22 cellular contexts compared by ENCODE assay signal in the genomic region with DNA sequence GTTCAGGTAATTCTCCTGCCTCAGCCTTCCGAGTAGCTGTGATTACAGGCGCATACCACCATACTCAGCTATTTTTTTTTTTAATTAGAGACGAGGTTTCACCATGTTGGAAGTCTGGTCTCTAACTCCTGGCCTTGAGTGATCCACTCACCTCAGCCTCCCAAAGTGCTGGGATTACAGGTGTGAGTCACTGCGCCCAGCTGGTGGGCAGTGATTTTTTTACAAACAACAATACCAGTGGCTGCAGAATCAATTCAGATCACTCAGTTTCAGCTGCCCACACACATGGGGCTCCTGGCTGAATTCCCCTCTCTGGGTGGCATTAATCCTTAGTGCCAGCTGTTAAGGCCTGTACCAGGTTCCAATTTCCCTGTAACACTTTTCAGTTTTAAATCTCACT.
"Had no signal": no experiment of that assay in that cellular context is flagged by ENCODE, and none has a peak within 500 bp of the region (broad histone marks: within the 10 kb centered on the region; RNA-seq: fewer than 3 reads in every experiment).

No MANE protein-coding gene starts in this region.

- H2AFZ ChIP-seq: hepatocyte, neural progenitor cell had no signal

- H3K4me1 ChIP-seq: colonic mucosa, neural progenitor cell, pancreas, testis, tibial nerve had no signal

- H3K36me3 ChIP-seq: colonic mucosa, neural progenitor cell, pancreas, tibial nerve had no signal

- H3K4me2 ChIP-seq: hepatocyte, neural progenitor cell, smooth muscle cell had no signal

- H3K9me3 ChIP-seq: colonic mucosa, pancreas, testis had no signal

- H3K36me3 Mint-ChIP-seq: neural progenitor cell; stimulated activated effector memory CD8-positive, alpha-beta T cell treated with anti-CD3 and anti-CD28 coated beads, Interleukin-12 subunit alpha, Interleukin-12 subunit beta, amount 100 ng/mL, for 72 hours had no signal

- H3K4me3 ChIP-seq: colonic mucosa, hepatocyte, mucosa of descending colon, neural progenitor cell, pancreas, smooth muscle cell, testis, tibial nerve had no signal

- H3K9ac ChIP-seq: neural progenitor cell had no signal

- H3K27me3 ChIP-seq: colonic mucosa, hepatocyte, testis had no signal

- H3K4me1 Mint-ChIP-seq: stimulated activated effector memory CD8-positive, alpha-beta T cell treated with anti-CD3 and anti-CD28 coated beads, Interleukin-12 subunit alpha, Interleukin-12 subunit beta, amount 100 ng/mL, for 72 hours had no signal

- H3K4me3 Mint-ChIP-seq: natural killer cell; neural progenitor cell; stimulated activated effector memory CD8-positive, alpha-beta T cell treated with anti-CD3 and anti-CD28 coated beads, Interleukin-12 subunit alpha, Interleukin-12 subunit beta, amount 100 ng/mL, for 72 hours; stimulated activated naive CD8-positive, alpha-beta T cell treated with anti-CD3 and anti-CD28 coated beads, Interleukin-15, Interleukin-2, amounts not matched to agents 100 ng/mL and 50 ng/mL, for 24 hours had no signal

- DNase-seq: colonic mucosa; dermis blood vessel endothelial cell; effector CD4-positive, alpha-beta T cell; foreskin melanocyte; head of caudate nucleus; mammary epithelial cell; mucosa of descending colon; natural killer cell; occipital lobe; pancreas; right cardiac atrium; stimulated activated CD4-positive, alpha-beta T cell treated with anti-CD3 and anti-CD28 coated beads, Interleukin-4, amount 100 ng/mL, for 1 hour; stimulated activated CD8-positive, alpha-beta memory T cell treated with anti-CD3 and anti-CD28 coated beads, Interleukin-4, amount 100 ng/mL, for 48 hours; testis had no signal

- H3K27ac ChIP-seq: colonic mucosa, hepatocyte, neural progenitor cell, pancreas, testis, tibial nerve had no signal

- H3K79me2 ChIP-seq: hepatocyte had no signal

- ATAC-seq: left lobe of liver; mucosa of descending colon; natural killer cell; pancreas; right cardiac atrium; stimulated activated effector memory CD8-positive, alpha-beta T cell treated with anti-CD3 and anti-CD28 coated beads, Interleukin-12 subunit alpha, Interleukin-12 subunit beta, amount 100 ng/mL, for 72 hours had no signal

- H3K27ac Mint-ChIP-seq: natural killer cell; neural progenitor cell; progenitor cell of endocrine pancreas; stimulated activated effector memory CD8-positive, alpha-beta T cell treated with anti-CD3 and anti-CD28 coated beads, Interleukin-12 subunit alpha, Interleukin-12 subunit beta, amount 100 ng/mL, for 72 hours; stimulated activated naive CD8-positive, alpha-beta T cell treated with anti-CD3 and anti-CD28 coated beads, Interleukin-15, Interleukin-2, amounts not matched to agents 100 ng/mL and 50 ng/mL, for 24 hours had no signal
